1 cellular context compared by ENCODE assay signal in genomic region chr14:93903342-93904184, GRCh38.
TF ChIP-seq lines count a peak whose summit lies in the region.

No MANE protein-coding gene starts in this region.

TF ChIP-seq in IMR-90, 13 proteins besides CTCF, POLR2A, EP300 and RAD21 (continued from another document):
- TF ChIP-seq, protein P1, sequence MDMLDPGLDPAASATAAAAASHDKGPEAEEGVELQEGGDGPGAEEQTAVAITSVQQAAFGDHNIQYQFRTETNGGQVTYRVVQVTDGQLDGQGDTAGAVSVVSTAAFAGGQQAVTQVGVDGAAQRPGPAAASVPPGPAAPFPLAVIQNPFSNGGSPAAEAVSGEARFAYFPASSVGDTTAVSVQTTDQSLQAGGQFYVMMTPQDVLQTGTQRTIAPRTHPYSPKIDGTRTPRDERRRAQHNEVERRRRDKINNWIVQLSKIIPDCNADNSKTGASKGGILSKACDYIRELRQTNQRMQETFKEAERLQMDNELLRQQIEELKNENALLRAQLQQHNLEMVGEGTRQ (IDR thresholded peaks at IDR 0.05; ENCODE audit: low read depth, low read length), result no peak
- TF ChIP-seq CEBPB (IDR thresholded peaks at IDR 0.05; ENCODE audit: low read depth, low read length) (no peak), RFX5 (IDR thresholded peaks at IDR 0.05; ENCODE audit: low read depth, low read length) (no peak), FOS (IDR thresholded peaks at IDR 0.05; ENCODE audit: low read depth, low read length) (no peak), BHLHE40 (IDR thresholded peaks at IDR 0.05; ENCODE audit: low read depth, low read length) (no peak), SMC3 (IDR thresholded peaks at IDR 0.05; ENCODE audit: low read depth, low read length) (no peak), MXI1 (IDR thresholded peaks at IDR 0.05; ENCODE audit: borderline replicate concordance, low read depth, low read length) (no peak), MAFK (IDR thresholded peaks at IDR 0.05; ENCODE audit: low read depth, low read length) (no peak), MAZ (IDR thresholded peaks at IDR 0.05; ENCODE audit: borderline replicate concordance, low read depth, low read length) (no peak)
